In the genomic region with DNA sequence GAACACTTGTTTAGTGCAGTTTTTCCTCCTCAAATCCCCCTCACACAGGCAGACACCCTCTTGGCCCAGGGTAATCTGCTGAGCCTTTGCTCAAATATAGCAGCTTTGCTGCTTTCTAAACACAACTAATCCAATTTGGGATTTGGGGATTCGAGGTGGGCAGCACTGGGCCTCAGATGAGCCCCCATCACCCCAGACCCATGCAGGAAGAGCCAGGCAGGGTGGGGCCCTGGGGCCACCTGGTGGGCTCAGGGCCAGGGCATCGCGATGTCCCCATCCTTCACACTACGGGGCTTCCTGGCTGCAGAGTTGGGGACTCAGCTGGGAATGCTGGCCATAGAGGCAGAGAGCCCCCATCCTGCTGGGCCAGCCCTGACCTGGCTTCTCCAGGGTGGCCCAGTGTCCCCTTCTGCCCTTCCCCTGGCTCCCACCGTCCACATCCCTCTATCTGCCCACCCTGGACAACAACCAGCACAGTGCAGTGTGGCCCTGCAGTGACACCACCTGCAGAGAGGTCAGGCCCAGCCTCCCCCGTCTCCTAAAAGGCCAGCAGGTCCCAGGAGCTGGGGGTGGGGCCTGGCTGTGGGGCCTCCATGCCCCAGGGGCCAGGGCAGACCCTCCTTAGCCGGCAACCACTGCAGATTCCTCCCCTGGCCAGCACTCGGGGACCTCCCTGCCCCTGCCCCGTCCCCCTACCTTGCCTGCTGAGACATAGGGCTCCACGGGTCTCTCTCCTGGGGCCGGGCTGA, we compare ENCODE assay signal across 12 cellular contexts. TPM values are rescaled to one million over a fixed set of nuclear protein-coding genes. Genes with fewer than 3 reads are reported as not detected.
A peak's percentile ranks its signal among the peaks of the same experiment; 100 is the strongest.
DNase-seq lines count a peak whose midpoint lies in the region; ATAC-seq, FAIRE-seq and TF ChIP-seq lines count a peak whose summit lies in the region.
"Had no signal": no experiment of that assay in that cellular context is flagged by ENCODE, and none has a peak within 500 bp of the region (broad histone marks: within the 10 kb centered on the region; RNA-seq: fewer than 3 reads in every experiment).

No MANE protein-coding gene starts in this region.

- H3K9ac ChIP-seq in GM23248 (peak overlapping the region; percentile 91), H1 (replicated peaks in 1 of 4; ENCODE audit: extremely low read depth in 1 of 4, low read depth in 3 of 4, low read length in 3 of 4) (no peak overlapping the region)

- no peak overlapping the region for H4K5ac ChIP-seq in H1 (ENCODE audit: insufficient read length, low read depth, low read length)

- H4K8ac ChIP-seq in H1 (ENCODE audit: extremely low read depth, insufficient read depth, low read length) = no peak overlapping the region; the same call in 1 of the 2 replicates

- intact Hi-C loops in Panc1 (cut with micrococcal nuclease; ENCODE audit: unreplicated experiment) = no loop called here

- ATAC-seq in Panc1 = no peak
- no peak for ATAC-seq in GM19397 (IDR thresholded peaks at IDR 0.05; ENCODE audit: unreplicated experiment)
- ATAC-seq: body of pancreas had no signal

- TF ChIP-seq EP300 in H1 (IDR thresholded peaks at IDR 0.05; ENCODE audit: borderline replicate concordance in 1 of 2, low read depth in 2 of 2, low read length in 2 of 2) = no peak

- H3K27me3 ChIP-seq in GM23248 (replicated peaks; ENCODE audit: insufficient read depth) = no peaks in the 10 kb centered on the region
- H3K27me3 ChIP-seq in Panc1 (ENCODE audit: control insufficient read depth, insufficient read depth, low read length) = no peaks in the 10 kb centered on the region
- H3K27me3 ChIP-seq in H1 (replicated peaks in 1 of 4; ENCODE audit: control insufficient read depth in 3 of 4, extremely low read depth in 1 of 4, insufficient read depth in 3 of 4, low read length in 3 of 4) = no peaks in the 10 kb centered on the region
- H3K27me3 ChIP-seq: body of pancreas had no signal

- H2BK15ac ChIP-seq in H1 (ENCODE audit: low read length) = no peak overlapping the region

- no peak for TF ChIP-seq RAD21 in H1 (IDR thresholded peaks at IDR 0.05 in 1 of 2, conservative IDR thresholded peaks at IDR 0.05 in 1 of 2; ENCODE audit: low read depth in 2 of 2, low read length in 2 of 2)

- H2AFZ ChIP-seq in GM23248 (peak overlapping the region; percentile 81; the same call in 1 of the 2 replicates), H1 (ENCODE audit: low read length) (no peak overlapping the region)

- no peak overlapping the region for H3K56ac ChIP-seq in H1 (replicated peaks; ENCODE audit: insufficient read length, low read depth, low read length)

- no peaks in the 10 kb centered on the region for H3K23me2 ChIP-seq in H1 (ENCODE audit: low read depth, low read length)

- no peaks in the 10 kb centered on the region for H3F3A ChIP-seq in GM23248 (ENCODE audit: insufficient read depth)

- H3K27ac ChIP-seq in GM23248 = peak overlapping the region; percentile 47; the same call in 1 of the 2 replicates
- H3K27ac ChIP-seq in Panc1 (ENCODE audit: low read length) = peak overlapping the region; percentile 84
- no peak overlapping the region for H3K27ac ChIP-seq in H1 (ENCODE audit: low read depth, low read length)

- H3K4me3 ChIP-seq in GM23248 = peak overlapping the region; percentile 95
- peak overlapping the region in 1 of 2 experiments; percentile 40; a peak in 1 of 4 replicates for H3K4me3 ChIP-seq in Panc1 (ENCODE audit: low read depth in 2 of 2, low read length in 2 of 2)
- no peak overlapping the region for H3K4me3 ChIP-seq in H1 (ENCODE audit: extremely low read depth in 1 of 4, insufficient read depth in 2 of 4, low read depth in 3 of 4, low read length in 4 of 4)
- H3K4me3 ChIP-seq in skeletal muscle cell (ENCODE audit: low read depth, low read length) = peak overlapping the region; percentile 63

- H3K18ac ChIP-seq in H1 (ENCODE audit: extremely low read depth, low read length) = no peak overlapping the region; the same call in 1 of the 2 replicates

- no peak overlapping the region for H3K14ac ChIP-seq in H1 (ENCODE audit: insufficient read length)

- CTCF ChIA-PET in Panc1 (lab: Charles Lee) = no interaction called here
- CTCF ChIA-PET in H1 (lab: Charles Lee; ENCODE audit: partially characterized antibody) = interaction anchor here (0.8 to 2.0 kb wide), 6 partner anchors 8 to 53 kb away, joined by 3 to 6 read pairs (median 4); no protein-coding TSS in a partner anchor

- H2BK12ac ChIP-seq in H1 (ENCODE audit: low read depth, low read length) = no peak overlapping the region; the same call in 1 of the 2 replicates

- H4K91ac ChIP-seq in H1 (replicated peaks; ENCODE audit: insufficient read length, low read length) = no peak overlapping the region

- H2BK120ac ChIP-seq in H1 (replicated peaks; ENCODE audit: low read depth, low read length) = no peak overlapping the region

- H3K4ac ChIP-seq in H1 (replicated peaks; ENCODE audit: insufficient read length, low read depth, low read length) = no peak overlapping the region

- H3K9me3 ChIP-seq in GM23248 (ENCODE audit: low read depth) (no peaks in the 10 kb centered on the region), Panc1 (ENCODE audit: control insufficient read depth, insufficient read depth, low read depth, low read length) (no peaks in the 10 kb centered on the region), H1 (ENCODE audit: insufficient read depth in 2 of 2, low read depth in 1 of 2, low read length in 1 of 2) (no peaks in the 10 kb centered on the region)
- H3K9me3 ChIP-seq: body of pancreas had no signal

- H4K20me1 ChIP-seq in GM23248 (ENCODE audit: insufficient read depth) (no peaks in the 10 kb centered on the region), H1 (replicated peaks in 1 of 2; ENCODE audit: control insufficient read depth in 1 of 2, insufficient read depth in 2 of 2, low read length in 2 of 2) (peaks cover 0 to 1% of the 10 kb centered on the region in 2 experiments)

- no peaks in the 10 kb centered on the region for H3K79me1 ChIP-seq in H1 (ENCODE audit: low read depth, low read length)

- peaks cover 32% of the 10 kb centered on the region for H3K4me1 ChIP-seq in GM23248 (ENCODE audit: insufficient read depth)
- peaks cover 10% of the 10 kb centered on the region for H3K4me1 ChIP-seq in Panc1 (ENCODE audit: control insufficient read depth, insufficient read depth, low read length)
- H3K4me1 ChIP-seq in H1 (replicated peaks in 1 of 4; ENCODE audit: control insufficient read depth in 3 of 4, insufficient read depth in 4 of 4, low read length in 3 of 4) = peaks cover 0 to 23% (median 16%) of the 10 kb centered on the region in 4 experiments; a peak in 6 of 7 replicates

- H3K79me2 ChIP-seq in GM23248 (ENCODE audit: insufficient read depth) = peaks cover 20% of the 10 kb centered on the region; the same call in 1 of the 2 replicates
- H3K79me2 ChIP-seq in H1 (ENCODE audit: control insufficient read depth in 1 of 2, insufficient read depth in 2 of 2, low read length in 2 of 2) = no peaks in the 10 kb centered on the region

- no peaks in the 10 kb centered on the region for H3K9me2 ChIP-seq in GM23248 (ENCODE audit: insufficient read depth)

- H3K23ac ChIP-seq in H1 (ENCODE audit: insufficient read length) = no peak overlapping the region

- H3K36me3 ChIP-seq in GM23248 (ENCODE audit: low read depth) (no peaks in the 10 kb centered on the region), Panc1 (ENCODE audit: control insufficient read depth, insufficient read depth, low read length) (no peaks in the 10 kb centered on the region; the same call in 1 of the 2 replicates), H1 (ENCODE audit: control insufficient read depth in 2 of 4, insufficient read depth in 4 of 4, low read length in 3 of 4) (no peaks in the 10 kb centered on the region)

- in situ Hi-C loops in GM23248 (cut with MboI) = no loop called here
- in situ Hi-C loops in Panc1 (cut with HindIII; ENCODE audit: low pct_unique_long_range_greater_than_20kb, low sequenced_read_pairs) = no loop called here

- H2AK5ac ChIP-seq in H1 (ENCODE audit: low read depth, low read length) = no peak overlapping the region; the same call in 1 of the 2 replicates

- no peak for DNase-seq in GM23248
- no peak for DNase-seq in Panc1 (ENCODE audit: low read depth, low spot score)
- DNase-seq in H1 (ENCODE audit: low read depth in 1 of 2, low spot score in 2 of 2) = no peak
- DNase-seq in skeletal muscle cell (ENCODE audit: low read depth) = no peak
- DNase-seq in activated gamma-delta T cell treated with Interleukin-2 at 50 U/mL for 16 hours = no peak
- no peak for DNase-seq in 8988T
- no peak for DNase-seq in NAMALWA (ENCODE audit: low spot score)
- DNase-seq: kidney glomerular epithelial cell, NCI-H1092, SW 1271 had no signal

- peak overlapping the region; percentile 60; the same call in 1 of the 2 replicates for H2BK5ac ChIP-seq in H1 (ENCODE audit: low read depth, low read length)

- POLR2A ChIA-PET in Panc1 (lab: Charles Lee) = no interaction called here
- POLR2A ChIA-PET in H1 (lab: Charles Lee; ENCODE audit: partially characterized antibody) = interaction anchor here (0.7 kb wide), 1 partner anchor 86 kb away, joined by 3 read pairs; no protein-coding TSS in a partner anchor

- TF ChIP-seq CTCF in Panc1 (IDR thresholded peaks at IDR 0.05) (no peak), H1 (IDR thresholded peaks at IDR 0.05; ENCODE audit: control extremely low read depth in 1 of 3, insufficient read depth in 1 of 3, low read depth in 1 of 3, low read length in 3 of 3) (no peak)

- no TSS peak for BruUV-seq in Panc1 (replicated peaks; lab: Mats Ljungman, UMichigan)

- no peak for TF ChIP-seq POLR2A in H1 (IDR thresholded peaks at IDR 0.05; ENCODE audit: control extremely low read depth in 1 of 2, low read depth in 2 of 2, low read length in 2 of 2)

- H3K4me2 ChIP-seq in GM23248 (ENCODE audit: unreplicated experiment) (peak overlapping the region; percentile 82), H1 (ENCODE audit: insufficient read depth in 1 of 2, low read depth in 2 of 2, low read length in 2 of 2) (no peak overlapping the region)

- 64 to 71% methylated on average over 9 to 11 of the region's 11 CpGs for WGBS in GM23248 (ENCODE audit: low coverage in 1 of 2, low lambda C conversion rate in 2 of 2, missing lambda C conversion rate in 2 of 2), 2 experiments
- WGBS in H1 (ENCODE audit: extremely low coverage in 1 of 2, insufficient coverage in 1 of 2, insufficient read length in 1 of 2, insufficient replicate concordance in 2 of 2, low coverage in 1 of 2, low lambda C conversion rate in 2 of 2, missing lambda C conversion rate in 1 of 2), 2 experiments = 95% methylated on average over 6 of the region's 11 CpGs; no CpG with 5 or more reads in 1 of the 2 experiments

- FAIRE-seq in H1 (lab: Jason Lieb, UNC) = no peak

- peak overlapping the region; percentile 48; the same call in 1 of the 2 replicates for H2BK20ac ChIP-seq in H1 (ENCODE audit: low read length)

RNA-seq across cellular contexts. Expression of gene CCDC188, which starts 56.6 kb away (rescaled TPM):
- 0.76 and 1.8 TPM in 2 replicates for total RNA-seq in GM23248 (2014; rRNA removed; shearing (Covaris generic))
- 1.2 TPM in 2 replicates for polyA plus RNA-seq in GM23248 (2016; fragmentation: Nextera tagmentation; extraction: Ambion mirVana)
- total RNA-seq in Panc1 (2021; ENCODE audit: unreplicated experiment) = not detected
- not detected for polyA plus RNA-seq in Panc1 (2012; ENCODE audit: insufficient read length)
- not detected in 2 replicates for total RNA-seq in H1 (2021; fragmentation: NEBNext Ultra II Directional; extraction: Animal tissue kit (Norgen Biotek cat#: 25700))
- not detected in 2 replicates for polyA plus RNA-seq in H1 (2011; rRNA removed)
- not detected for polyA plus RNA-seq in H1 (2011; cell fraction: cytosol; rRNA removed)
- not detected for polyA plus RNA-seq in H1 (2011; cell fraction: nucleus; rRNA removed)
- 0.22 TPM in 1 of 4 replicates, not detected in the others for polyA plus RNA-seq in H1 (2012, experiment 1 of 2)
- polyA plus RNA-seq in H1 (2012, experiment 2 of 2) = not detected
- not detected for polyA plus RNA-seq in H1 (2013, experiment 1 of 2)
- polyA plus RNA-seq in H1 (2013, experiment 2 of 2) = not detected
- polyA minus RNA-seq in H1 (2011; rRNA and poly(A)+ RNA removed) = not detected in 2 replicates
- not detected for polyA minus RNA-seq in H1 (2011; cell fraction: cytosol; rRNA and poly(A)+ RNA removed)
- not detected for polyA minus RNA-seq in H1 (2011; cell fraction: nucleus; rRNA and poly(A)+ RNA removed)
- total RNA-seq: body of pancreas had no signal

Comparison
In these comparisons a context has a peak if more than half of its experiments do, and no peak if none do; other contexts are left out.
1. H3K4me3 ChIP-seq: peak in GM23248 (single experiment) and skeletal muscle cell (single experiment); none in H1 (0 of 4).